Comparison of ENCODE assay signal across 1 cellular context in genomic region chr16:89093602-89094251, GRCh38.
TF ChIP-seq lines count a peak whose summit lies in the region.

ACSF3 (plus strand) TSS chr16:89093852; CDS start chr16:89100682, 6,830 bp downstream.

TF ChIP-seq in K562, 482 proteins besides CTCF, POLR2A, EP300 and RAD21 (continued from another document and continues in another):
- TF ChIP-seq ZNF511 (CRISPR knock-in tag; IDR thresholded peaks at IDR 0.05) (no peak), ZBTB1 (CRISPR knock-in tag; IDR thresholded peaks at IDR 0.05; ENCODE audit: borderline replicate concordance, low read depth) (peak; percentile 64; the same call in 1 of the 2 replicates), SIX5 (IDR thresholded peaks at IDR 0.05; ENCODE audit: borderline replicate concordance in 1 of 2, insufficient read depth in 1 of 2, low read depth in 1 of 2, low read length in 2 of 2) (peak; percentile 54 to 57; a peak in 3 of 4 replicates), C11orf30 (IDR thresholded peaks at IDR 0.05; ENCODE audit: low read depth) (peak; percentile 33; the same call in 1 of the 2 replicates), CXXC5 (CRISPR knock-in tag; IDR thresholded peaks at IDR 0.05) (peak; percentile 97), ZNF592 (IDR thresholded peaks at IDR 0.05) (peak; percentile 63; the same call in 1 of the 2 replicates), TCF3 (CRISPR knock-in tag; IDR thresholded peaks at IDR 0.05) (no peak; the same call in 1 of the 2 replicates), GATAD2B (IDR thresholded peaks at IDR 0.05; ENCODE audit: borderline replicate concordance) (peak; percentile 98), ARNT (IDR thresholded peaks at IDR 0.05) (no peak), SAFB (IDR thresholded peaks at IDR 0.05; ENCODE audit: borderline replicate concordance, low read depth, low read length) (peak; percentile 94), FOXA1 (IDR thresholded peaks at IDR 0.05; ENCODE audit: borderline replicate concordance) (no peak), SREBF2 (CRISPR knock-in tag; IDR thresholded peaks at IDR 0.05) (no peak), NUFIP1 (IDR thresholded peaks at IDR 0.05; ENCODE audit: partially characterized antibody) (no peak), MLX (CRISPR knock-in tag; conservative IDR thresholded peaks at IDR 0.05) (no peak), KLF1 (tag; IDR thresholded peaks at IDR 0.05) (peak; percentile 73), GABPA (tag; conservative IDR thresholded peaks at IDR 0.05; ENCODE audit: low read depth) (peak; percentile 99), TBP (optimal IDR thresholded peaks at IDR 0.05; ENCODE audit: low read depth, low read length) (peak; percentile 64), ID3 (CRISPR knock-in tag; IDR thresholded peaks at IDR 0.05) (no peak), ID3 (tag; IDR thresholded peaks at IDR 0.05) (peak; percentile 70; the same call in 1 of the 2 replicates), MEF2A (IDR thresholded peaks at IDR 0.05; ENCODE audit: control insufficient read depth, low read depth, low read length) (no peak), DDX20 (tag; IDR thresholded peaks at IDR 0.05; ENCODE audit: low read depth) (no peak), HSF4 (CRISPR knock-in tag; IDR thresholded peaks at IDR 0.05; ENCODE audit: borderline replicate concordance) (peak; percentile 67; the same call in 1 of the 2 replicates), ZSCAN29 (IDR thresholded peaks at IDR 0.05) (peak; percentile 35; the same call in 1 of the 2 replicates)
- TF ChIP-seq, protein P1, sequence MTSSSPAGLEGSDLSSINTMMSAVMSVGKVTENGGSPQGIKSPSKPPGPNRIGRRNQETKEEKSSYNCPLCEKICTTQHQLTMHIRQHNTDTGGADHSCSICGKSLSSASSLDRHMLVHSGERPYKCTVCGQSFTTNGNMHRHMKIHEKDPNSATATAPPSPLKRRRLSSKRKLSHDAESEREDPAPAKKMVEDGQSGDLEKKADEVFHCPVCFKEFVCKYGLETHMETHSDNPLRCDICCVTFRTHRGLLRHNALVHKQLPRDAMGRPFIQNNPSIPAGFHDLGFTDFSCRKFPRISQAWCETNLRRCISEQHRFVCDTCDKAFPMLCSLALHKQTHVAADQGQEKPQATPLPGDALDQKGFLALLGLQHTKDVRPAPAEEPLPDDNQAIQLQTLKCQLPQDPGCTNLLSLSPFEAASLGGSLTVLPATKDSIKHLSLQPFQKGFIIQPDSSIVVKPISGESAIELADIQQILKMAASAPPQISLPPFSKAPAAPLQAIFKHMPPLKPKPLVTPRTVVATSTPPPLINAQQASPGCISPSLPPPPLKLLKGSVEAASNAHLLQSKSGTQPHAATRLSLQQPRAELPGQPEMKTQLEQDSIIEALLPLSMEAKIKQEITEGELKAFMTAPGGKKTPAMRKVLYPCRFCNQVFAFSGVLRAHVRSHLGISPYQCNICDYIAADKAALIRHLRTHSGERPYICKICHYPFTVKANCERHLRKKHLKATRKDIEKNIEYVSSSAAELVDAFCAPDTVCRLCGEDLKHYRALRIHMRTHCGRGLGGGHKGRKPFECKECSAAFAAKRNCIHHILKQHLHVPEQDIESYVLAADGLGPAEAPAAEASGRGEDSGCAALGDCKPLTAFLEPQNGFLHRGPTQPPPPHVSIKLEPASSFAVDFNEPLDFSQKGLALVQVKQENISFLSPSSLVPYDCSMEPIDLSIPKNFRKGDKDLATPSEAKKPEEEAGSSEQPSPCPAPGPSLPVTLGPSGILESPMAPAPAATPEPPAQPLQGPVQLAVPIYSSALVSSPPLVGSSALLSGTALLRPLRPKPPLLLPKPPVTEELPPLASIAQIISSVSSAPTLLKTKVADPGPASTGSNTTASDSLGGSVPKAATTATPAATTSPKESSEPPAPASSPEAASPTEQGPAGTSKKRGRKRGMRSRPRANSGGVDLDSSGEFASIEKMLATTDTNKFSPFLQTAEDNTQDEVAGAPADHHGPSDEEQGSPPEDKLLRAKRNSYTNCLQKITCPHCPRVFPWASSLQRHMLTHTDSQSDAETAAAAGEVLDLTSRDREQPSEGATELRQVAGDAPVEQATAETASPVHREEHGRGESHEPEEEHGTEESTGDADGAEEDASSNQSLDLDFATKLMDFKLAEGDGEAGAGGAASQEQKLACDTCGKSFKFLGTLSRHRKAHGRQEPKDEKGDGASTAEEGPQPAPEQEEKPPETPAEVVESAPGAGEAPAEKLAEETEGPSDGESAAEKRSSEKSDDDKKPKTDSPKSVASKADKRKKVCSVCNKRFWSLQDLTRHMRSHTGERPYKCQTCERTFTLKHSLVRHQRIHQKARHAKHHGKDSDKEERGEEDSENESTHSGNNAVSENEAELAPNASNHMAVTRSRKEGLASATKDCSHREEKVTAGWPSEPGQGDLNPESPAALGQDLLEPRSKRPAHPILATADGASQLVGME (CRISPR knock-in tag; IDR thresholded peaks at IDR 0.05), result peak; percentile 76
- TF ChIP-seq, protein P2, sequence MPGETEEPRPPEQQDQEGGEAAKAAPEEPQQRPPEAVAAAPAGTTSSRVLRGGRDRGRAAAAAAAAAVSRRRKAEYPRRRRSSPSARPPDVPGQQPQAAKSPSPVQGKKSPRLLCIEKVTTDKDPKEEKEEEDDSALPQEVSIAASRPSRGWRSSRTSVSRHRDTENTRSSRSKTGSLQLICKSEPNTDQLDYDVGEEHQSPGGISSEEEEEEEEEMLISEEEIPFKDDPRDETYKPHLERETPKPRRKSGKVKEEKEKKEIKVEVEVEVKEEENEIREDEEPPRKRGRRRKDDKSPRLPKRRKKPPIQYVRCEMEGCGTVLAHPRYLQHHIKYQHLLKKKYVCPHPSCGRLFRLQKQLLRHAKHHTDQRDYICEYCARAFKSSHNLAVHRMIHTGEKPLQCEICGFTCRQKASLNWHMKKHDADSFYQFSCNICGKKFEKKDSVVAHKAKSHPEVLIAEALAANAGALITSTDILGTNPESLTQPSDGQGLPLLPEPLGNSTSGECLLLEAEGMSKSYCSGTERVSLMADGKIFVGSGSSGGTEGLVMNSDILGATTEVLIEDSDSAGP (CRISPR knock-in tag; IDR thresholded peaks at IDR 0.05), result no peak
- TF ChIP-seq, protein P3, sequence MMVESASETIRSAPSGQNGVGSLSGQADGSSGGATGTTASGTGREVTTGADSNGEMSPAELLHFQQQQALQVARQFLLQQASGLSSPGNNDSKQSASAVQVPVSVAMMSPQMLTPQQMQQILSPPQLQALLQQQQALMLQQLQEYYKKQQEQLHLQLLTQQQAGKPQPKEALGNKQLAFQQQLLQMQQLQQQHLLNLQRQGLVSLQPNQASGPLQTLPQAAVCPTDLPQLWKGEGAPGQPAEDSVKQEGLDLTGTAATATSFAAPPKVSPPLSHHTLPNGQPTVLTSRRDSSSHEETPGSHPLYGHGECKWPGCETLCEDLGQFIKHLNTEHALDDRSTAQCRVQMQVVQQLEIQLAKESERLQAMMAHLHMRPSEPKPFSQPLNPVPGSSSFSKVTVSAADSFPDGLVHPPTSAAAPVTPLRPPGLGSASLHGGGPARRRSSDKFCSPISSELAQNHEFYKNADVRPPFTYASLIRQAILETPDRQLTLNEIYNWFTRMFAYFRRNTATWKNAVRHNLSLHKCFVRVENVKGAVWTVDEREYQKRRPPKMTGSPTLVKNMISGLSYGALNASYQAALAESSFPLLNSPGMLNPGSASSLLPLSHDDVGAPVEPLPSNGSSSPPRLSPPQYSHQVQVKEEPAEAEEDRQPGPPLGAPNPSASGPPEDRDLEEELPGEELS (CRISPR knock-in tag; IDR thresholded peaks at IDR 0.05; ENCODE audit: borderline replicate concordance), result no peak
- TF ChIP-seq, protein P4, sequence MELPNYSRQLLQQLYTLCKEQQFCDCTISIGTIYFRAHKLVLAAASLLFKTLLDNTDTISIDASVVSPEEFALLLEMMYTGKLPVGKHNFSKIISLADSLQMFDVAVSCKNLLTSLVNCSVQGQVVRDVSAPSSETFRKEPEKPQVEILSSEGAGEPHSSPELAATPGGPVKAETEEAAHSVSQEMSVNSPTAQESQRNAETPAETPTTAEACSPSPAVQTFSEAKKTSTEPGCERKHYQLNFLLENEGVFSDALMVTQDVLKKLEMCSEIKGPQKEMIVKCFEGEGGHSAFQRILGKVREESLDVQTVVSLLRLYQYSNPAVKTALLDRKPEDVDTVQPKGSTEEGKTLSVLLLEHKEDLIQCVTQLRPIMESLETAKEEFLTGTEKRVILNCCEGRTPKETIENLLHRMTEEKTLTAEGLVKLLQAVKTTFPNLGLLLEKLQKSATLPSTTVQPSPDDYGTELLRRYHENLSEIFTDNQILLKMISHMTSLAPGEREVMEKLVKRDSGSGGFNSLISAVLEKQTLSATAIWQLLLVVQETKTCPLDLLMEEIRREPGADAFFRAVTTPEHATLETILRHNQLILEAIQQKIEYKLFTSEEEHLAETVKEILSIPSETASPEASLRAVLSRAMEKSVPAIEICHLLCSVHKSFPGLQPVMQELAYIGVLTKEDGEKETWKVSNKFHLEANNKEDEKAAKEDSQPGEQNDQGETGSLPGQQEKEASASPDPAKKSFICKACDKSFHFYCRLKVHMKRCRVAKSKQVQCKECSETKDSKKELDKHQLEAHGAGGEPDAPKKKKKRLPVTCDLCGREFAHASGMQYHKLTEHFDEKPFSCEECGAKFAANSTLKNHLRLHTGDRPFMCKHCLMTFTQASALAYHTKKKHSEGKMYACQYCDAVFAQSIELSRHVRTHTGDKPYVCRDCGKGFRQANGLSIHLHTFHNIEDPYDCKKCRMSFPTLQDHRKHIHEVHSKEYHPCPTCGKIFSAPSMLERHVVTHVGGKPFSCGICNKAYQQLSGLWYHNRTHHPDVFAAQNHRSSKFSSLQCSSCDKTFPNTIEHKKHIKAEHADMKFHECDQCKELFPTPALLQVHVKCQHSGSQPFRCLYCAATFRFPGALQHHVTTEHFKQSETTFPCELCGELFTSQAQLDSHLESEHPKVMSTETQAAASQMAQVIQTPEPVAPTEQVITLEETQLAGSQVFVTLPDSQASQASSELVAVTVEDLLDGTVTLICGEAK (IDR thresholded peaks at IDR 0.05), result peak; percentile 85
- TF ChIP-seq, protein P4 (CRISPR knock-in tag; IDR thresholded peaks at IDR 0.05), result no peak
